Comparison of ENCODE assay signal across 1 cellular context in genomic region chr2:133674066-133674432, GRCh38.
TF ChIP-seq lines count a peak whose summit lies in the region.

No MANE protein-coding gene starts in this region.

TF ChIP-seq in GM23338, 12 proteins besides CTCF, POLR2A, EP300 and RAD21 (continued from another document):
- TF ChIP-seq ZNF462 (CRISPR knock-in tag; IDR thresholded peaks at IDR 0.05), result no peak
- TF ChIP-seq ZNF114 (CRISPR knock-in tag; IDR thresholded peaks at IDR 0.05), result no peak
